In genomic region chrX:85499400-85499799, GRCh38 we compare ENCODE assay signal across 23 cellular contexts.
DNase-seq lines count a peak whose midpoint lies in the region; ATAC-seq and TF ChIP-seq lines count a peak whose summit lies in the region.
"Had no signal": no experiment of that assay in that cellular context is flagged by ENCODE, and none has a peak within 500 bp of the region (broad histone marks: within the 10 kb centered on the region; RNA-seq: fewer than 3 reads in every experiment).

No MANE protein-coding gene starts in this region.

- H2BK15ac ChIP-seq in mesendoderm (replicated peaks; ENCODE audit: low read depth): no peak overlapping the region

- TF ChIP-seq CTCF in MCF 10A (IDR thresholded peaks at IDR 0.05; ENCODE audit: unreplicated experiment): no peak
- no peak for TF ChIP-seq CTCF in breast epithelium (IDR thresholded peaks at IDR 0.05)
- no peak for TF ChIP-seq CTCF in epithelial cell of esophagus (IDR thresholded peaks at IDR 0.05; ENCODE audit: insufficient read depth, low read depth, low read length, missing control alignments)
- TF ChIP-seq CTCF in endodermal cell (conservative IDR thresholded peaks at IDR 0.05): no peak

- peak overlapping the region; percentile 32 for H3K27ac Mint-ChIP-seq in MCF 10A (ENCODE audit: low read depth, unreplicated experiment)
- no peak overlapping the region for H3K27ac Mint-ChIP-seq in endodermal cell
- H3K27ac Mint-ChIP-seq: CD4-positive, CD25-positive, alpha-beta regulatory T cell had no signal

- H3K23ac ChIP-seq in mesendoderm (ENCODE audit: low read length): no peak overlapping the region

- H3K27me3 ChIP-seq in breast epithelium (peaks cover 0 to 20% of the 10 kb centered on the region in 2 donors), mesendoderm (ENCODE audit: insufficient read depth, low read length, poor library complexity) (no peaks in the 10 kb centered on the region), endodermal cell (ENCODE audit: control insufficient read depth, insufficient read depth, low read length, poor library complexity, severe bottlenecking) (no peaks in the 10 kb centered on the region)
- H3K27me3 ChIP-seq: BE2C, Peyer's patch had no signal

- H3K4me2 ChIP-seq in mesendoderm (ENCODE audit: low read length): no peak overlapping the region
- H3K4me2 ChIP-seq: SK-N-SH had no signal

- H3K18ac ChIP-seq in mesendoderm (ENCODE audit: low read length): no peak overlapping the region

- POLR2A ChIA-PET in MCF 10A (lab: Yijun Ruan, JAX): no interaction called here

- H3K9me3 Mint-ChIP-seq in MCF 10A (ENCODE audit: unreplicated experiment): no peaks in the 10 kb centered on the region
- peaks cover 22% of the 10 kb centered on the region for H3K9me3 Mint-ChIP-seq in endodermal cell

- DNase-seq in MCF 10A (ENCODE audit: unreplicated experiment) (peak; percentile 56), breast epithelium (ENCODE audit: low spot score in 2 of 2) (no peak), epithelial cell of esophagus (ENCODE audit: low read depth) (peak; percentile 78), mesendoderm (peak; percentile 57), SHP77 (lab: John Stamatoyannopoulos, UW) (no peak), endodermal cell (no peak)
- no peak for DNase-seq in activated CD8-positive, alpha-beta memory T cell treated with anti-CD3 and anti-CD28 coated beads, Interleukin-2, amount 50 U/mL, for 48 hours
- DNase-seq: BE2C; CD4-positive, CD25-positive, alpha-beta regulatory T cell; DMS153; GF-D8; GM23248; HCEC 1CT; Kasumi-1; MM.1S; NCI-H1092 treated with DMSO at 0.1 percent for 48 hours; NCI-H146; NCI-H2081 treated with DMSO at 0.1 percent for 48 hours; Peyer's patch; Right ventricle myocardium superior; SK-N-SH had no signal

- H2BK120ac ChIP-seq in mesendoderm (ENCODE audit: low read depth, low read length): no peak overlapping the region

- no peak overlapping the region for H3K56ac ChIP-seq in mesendoderm (ENCODE audit: low read length)

- H3K9ac ChIP-seq in mesendoderm (ENCODE audit: low read length): no peak overlapping the region
- no peak overlapping the region for H3K9ac ChIP-seq in endodermal cell (ENCODE audit: extremely low read depth, low read length, poor library complexity, severe bottlenecking)
- H3K9ac ChIP-seq: GM23248, SK-N-SH had no signal

- no peaks in the 10 kb centered on the region for H3K36me3 ChIP-seq in breast epithelium
- H3K36me3 ChIP-seq in mesendoderm (ENCODE audit: control insufficient read depth, insufficient read depth, low read length): no peaks in the 10 kb centered on the region
- H3K36me3 ChIP-seq in endodermal cell (ENCODE audit: control insufficient read depth, insufficient read depth, low read length): no peaks in the 10 kb centered on the region
- H3K36me3 ChIP-seq: BE2C, Peyer's patch had no signal

- no peaks in the 10 kb centered on the region for H3K4me1 ChIP-seq in breast epithelium
- H3K4me1 ChIP-seq in mesendoderm (ENCODE audit: control insufficient read depth, low read depth, low read length): no peaks in the 10 kb centered on the region
- no peaks in the 10 kb centered on the region for H3K4me1 ChIP-seq in endodermal cell (ENCODE audit: control insufficient read depth, insufficient read depth, low read length)
- H3K4me1 ChIP-seq: BE2C, Peyer's patch had no signal

- no peaks in the 10 kb centered on the region for H3K79me2 ChIP-seq in mesendoderm (ENCODE audit: control insufficient read depth, insufficient read depth, low read length)

- no peaks in the 10 kb centered on the region for H3K79me1 ChIP-seq in mesendoderm (ENCODE audit: low read length)

- no peak overlapping the region for H2AK5ac ChIP-seq in mesendoderm (ENCODE audit: low read length)

- BruUV-seq in MCF 10A (replicated peaks; lab: Mats Ljungman, UMichigan): no TSS peak

- no peak overlapping the region for H3K4ac ChIP-seq in mesendoderm (ENCODE audit: low read depth, low read length)

- H4K5ac ChIP-seq in mesendoderm (ENCODE audit: low read length): no peak overlapping the region

- H3K9me3 ChIP-seq in breast epithelium: no peaks in the 10 kb centered on the region
- H3K9me3 ChIP-seq in endodermal cell (ENCODE audit: control insufficient read depth, low read length): no peaks in the 10 kb centered on the region
- H3K9me3 ChIP-seq: BE2C, Peyer's patch, SK-N-SH had no signal

- no peak for TF ChIP-seq POLR2A in breast epithelium (IDR thresholded peaks at IDR 0.05)

- H3K4me1 Mint-ChIP-seq in MCF 10A (ENCODE audit: insufficient read depth, unreplicated experiment) (peaks cover 26% of the 10 kb centered on the region), endodermal cell (peaks cover 2% of the 10 kb centered on the region)
- H3K4me1 Mint-ChIP-seq: CD4-positive, CD25-positive, alpha-beta regulatory T cell had no signal

- no peaks in the 10 kb centered on the region for H3K36me3 Mint-ChIP-seq in MCF 10A (ENCODE audit: insufficient read depth, unreplicated experiment)
- no peaks in the 10 kb centered on the region for H3K36me3 Mint-ChIP-seq in endodermal cell (ENCODE audit: low read depth)
- H3K36me3 Mint-ChIP-seq: CD4-positive, CD25-positive, alpha-beta regulatory T cell had no signal

- no peak for ATAC-seq in GM21723 (IDR thresholded peaks at IDR 0.05; ENCODE audit: unreplicated experiment)

- no peak overlapping the region for H2BK5ac ChIP-seq in mesendoderm (ENCODE audit: low read length)

- WGBS in mesendoderm (ENCODE audit: extremely low coverage, insufficient coverage, low lambda C conversion rate): no CpG with 5 or more reads among the region's 1 CpG
- no CpG with 5 or more reads among the region's 1 CpG for WGBS in endodermal cell (ENCODE audit: insufficient coverage in 1 of 2, insufficient read length in 1 of 2), 2 experiments

- intact Hi-C loops in MCF 10A (cut with micrococcal nuclease): no loop called here
- intact Hi-C loops in breast epithelium (cut with DNase I; ENCODE audit: low total_unique reads): no loop called here

- H3K27me3 Mint-ChIP-seq in MCF 10A (ENCODE audit: insufficient read depth, unreplicated experiment) (peaks cover 30% of the 10 kb centered on the region), endodermal cell (ENCODE audit: insufficient read depth) (no peaks in the 10 kb centered on the region)
- H3K27me3 Mint-ChIP-seq: CD4-positive, CD25-positive, alpha-beta regulatory T cell had no signal

- H4K8ac ChIP-seq in mesendoderm (ENCODE audit: low read depth, low read length): no peak overlapping the region

- no peak overlapping the region for H3K4me3 Mint-ChIP-seq in MCF 10A (ENCODE audit: unreplicated experiment)
- no peak overlapping the region for H3K4me3 Mint-ChIP-seq in endodermal cell
- H3K4me3 Mint-ChIP-seq: CD4-positive, CD25-positive, alpha-beta regulatory T cell had no signal

- H3K4me3 ChIP-seq in breast epithelium (no peak overlapping the region), epithelial cell of esophagus (ENCODE audit: low read length) (no peak overlapping the region), mesendoderm (ENCODE audit: low read length) (no peak overlapping the region), endodermal cell (ENCODE audit: low read length) (no peak overlapping the region)
- H3K4me3 ChIP-seq: GM23248, Peyer's patch had no signal

- H3K27ac ChIP-seq in breast epithelium (no peak overlapping the region), mesendoderm (ENCODE audit: low read depth, low read length) (no peak overlapping the region), endodermal cell (ENCODE audit: low read depth, low read length) (no peak overlapping the region)
- H3K27ac ChIP-seq: 22Rv1, GM23248, Peyer's patch had no signal

- CTCF ChIA-PET in MCF 10A (lab: Yijun Ruan, JAX): interaction anchor here (0.7 kb wide), 1 partner anchor 30 kb away, joined by 3 read pairs; no protein-coding TSS in a partner anchor

Comparison
In these comparisons a context has a peak if more than half of its experiments do, and no peak if none do; other contexts are left out.
1. DNase-seq: peak in MCF 10A (single experiment), epithelial cell of esophagus (single experiment) and mesendoderm (single experiment); none in breast epithelium (0 of 2), SHP77 (0 of 2), activated CD8-positive, alpha-beta memory T cell treated with anti-CD3 and anti-CD28 coated beads, Interleukin-2, amount 50 U/mL, for 48 hours (single experiment) and endodermal cell (single experiment).